Comparison of ENCODE assay signal across 9 cellular contexts in genomic region chr15:98776607-98777281, GRCh38.
DNase-seq lines count a peak whose midpoint lies in the region; ATAC-seq and TF ChIP-seq lines count a peak whose summit lies in the region.
"Had no signal": no experiment of that assay in that cellular context is flagged by ENCODE, and none has a peak within 500 bp of the region (broad histone marks: within the 10 kb centered on the region; RNA-seq: fewer than 3 reads in every experiment).

No MANE protein-coding gene starts in this region.

- H3K27me3 ChIP-seq in kidney epithelial cell (ENCODE audit: control insufficient read depth, insufficient read depth, low read length): no peaks in the 10 kb centered on the region

- peak overlapping the region; percentile 3 for H3K27ac ChIP-seq in urinary bladder (ENCODE audit: low read depth)

- H3K36me3 Mint-ChIP-seq in activated T-cell treated with anti-CD3 and anti-CD28 coated beads, Interleukin-2, amount 50 U/mL, for 24 hours (ENCODE audit: low read depth): no peaks in the 10 kb centered on the region

- no peaks in the 10 kb centered on the region for H3K9me3 Mint-ChIP-seq in activated T-cell treated with anti-CD3 and anti-CD28 coated beads, Interleukin-2, amount 50 U/mL, for 24 hours
- H3K9me3 Mint-ChIP-seq: activated T-cell treated with anti-CD3 and anti-CD28 coated beads, Interleukin-2, amount 50 U/mL, for 4 hours had no signal

- peak overlapping the region; percentile 68 for H3K27ac Mint-ChIP-seq in activated T-cell treated with anti-CD3 and anti-CD28 coated beads, Interleukin-2, amount 50 U/mL, for 24 hours

- peaks cover 2% of the 10 kb centered on the region for H3K27me3 Mint-ChIP-seq in activated T-cell treated with anti-CD3 and anti-CD28 coated beads, Interleukin-2, amount 50 U/mL, for 24 hours

- H3K4me1 ChIP-seq in urinary bladder (ENCODE audit: insufficient read depth): no peaks in the 10 kb centered on the region

- 47% methylated on average over 16 of the region's 16 CpGs for WGBS in urinary bladder

- peak; percentile 84 for ATAC-seq in HG03342 (IDR thresholded peaks at IDR 0.05; ENCODE audit: unreplicated experiment)

- peak overlapping the region; percentile 32 for H3K4me3 Mint-ChIP-seq in activated T-cell treated with anti-CD3 and anti-CD28 coated beads, Interleukin-2, amount 50 U/mL, for 24 hours
- H3K4me3 Mint-ChIP-seq: activated T-cell treated with anti-CD3 and anti-CD28 coated beads, Interleukin-2, amount 50 U/mL, for 4 hours had no signal

- DNase-seq in activated gamma-delta T cell treated with Interleukin-2 at 50 U/mL for 16 hours: peak; percentile 10
- DNase-seq in activated gamma-delta T cell (lab: John Stamatoyannopoulos, UW): no peak
- no peak for DNase-seq in activated T-cell treated with anti-CD3 and anti-CD28 coated beads, Interleukin-2, amount 50 U/mL, for 24 hours
- DNase-seq in kidney epithelial cell (ENCODE audit: low read depth): peak; percentile 83
- DNase-seq in pons (ENCODE audit: low spot score): no peak
- DNase-seq in NCI-H146 treated with DMSO at 0.1 percent for 48 hours (lab: John Stamatoyannopoulos, UW; ENCODE audit: unreplicated experiment): no peak
- DNase-seq: activated T-cell treated with anti-CD3 and anti-CD28 coated beads, Interleukin-2, amount 50 U/mL, for 4 hours had no signal

- no peak for TF ChIP-seq CTCF in kidney epithelial cell (IDR thresholded peaks at IDR 0.05; ENCODE audit: insufficient read depth, low read length, poor library complexity, severe bottlenecking)

- H3K4me3 ChIP-seq in kidney epithelial cell (ENCODE audit: low read depth, low read length) (no peak overlapping the region), urinary bladder (ENCODE audit: low read depth, low read length) (no peak overlapping the region)

- H3K4me1 Mint-ChIP-seq in activated T-cell treated with anti-CD3 and anti-CD28 coated beads, Interleukin-2, amount 50 U/mL, for 24 hours (ENCODE audit: low read depth): peaks cover 61% of the 10 kb centered on the region

- H3K36me3 ChIP-seq in kidney epithelial cell (ENCODE audit: control insufficient read depth, insufficient read depth, low read length) (no peaks in the 10 kb centered on the region), urinary bladder (ENCODE audit: insufficient read depth) (no peaks in the 10 kb centered on the region)

Comparison
In these comparisons a context has a peak if more than half of its experiments do, and no peak if none do; other contexts are left out.
1. DNase-seq: peak in activated gamma-delta T cell treated with Interleukin-2 at 50 U/mL for 16 hours (single experiment) and kidney epithelial cell (single experiment); none in activated gamma-delta T cell (single experiment), activated T-cell treated with anti-CD3 and anti-CD28 coated beads, Interleukin-2, amount 50 U/mL, for 24 hours (single experiment), pons (single experiment) and NCI-H146 treated with DMSO at 0.1 percent for 48 hours (single experiment).